8 cellular contexts compared by ENCODE assay signal in genomic region chr3:126976906-126977305, GRCh38.
"Had no signal": no experiment of that assay in that cellular context is flagged by ENCODE, and none has a peak within 500 bp of the region (broad histone marks: within the 10 kb centered on the region; RNA-seq: fewer than 3 reads in every experiment).

No MANE protein-coding gene starts in this region.

- H2AFZ ChIP-seq: GM23338 had no signal

- H3K4me2 ChIP-seq: GM23338 had no signal

- H3K4me3 ChIP-seq: GM23338 had no signal

- H3K4me3 Mint-ChIP-seq: GM23338, H9, IgD-negative memory B cell had no signal

- DNase-seq: H9, HCEC 1CT, KBM-7 had no signal

- H3K27ac Mint-ChIP-seq: GM23338, H9 had no signal

- FAIRE-seq: H1, H54, HTR-8/SVneo had no signal

- ATAC-seq: GM23338 had no signal
